Comparison of ENCODE assay signal across 11 cellular contexts in genomic region chr5:14714706-14715105, GRCh38. TPM values are rescaled to one million over a fixed set of nuclear protein-coding genes. Genes with fewer than 3 reads are reported as not detected.
DNase-seq lines count a peak whose midpoint lies in the region; ATAC-seq and TF ChIP-seq lines count a peak whose summit lies in the region.
"Had no signal": no experiment of that assay in that cellular context is flagged by ENCODE, and none has a peak within 500 bp of the region (broad histone marks: within the 10 kb centered on the region; RNA-seq: fewer than 3 reads in every experiment).

No MANE protein-coding gene starts in this region.

- peaks cover 0 to 10% (median 6%) of the 10 kb centered on the region in 12 donors for H3K4me1 ChIP-seq in heart left ventricle

- H3K36me3 Mint-ChIP-seq in CD4-positive, alpha-beta T cell (ENCODE audit: low read depth) = peaks cover 95% of the 10 kb centered on the region

- CTCF ChIA-PET in CD4-positive, alpha-beta T cell (lab: Charles Lee) = no interaction called here

- no peaks in the 10 kb centered on the region for H3K9me3 Mint-ChIP-seq in CD4-positive, alpha-beta T cell

- intact Hi-C loops in CD4-positive, alpha-beta T cell (cut with DNase I, micrococcal nuclease) = no loop called here
- intact Hi-C loops in heart left ventricle (cut with DNase I) = no loop called here

- TF ChIP-seq POLR2A in heart left ventricle (IDR thresholded peaks at IDR 0.05) = no peak

- H3K27ac Mint-ChIP-seq in CD4-positive, alpha-beta T cell = peak overlapping the region; percentile 61

- H3K9me3 ChIP-seq in CD4-positive, alpha-beta T cell (ENCODE audit: control insufficient read depth, low read length) = no peaks in the 10 kb centered on the region
- no peaks in the 10 kb centered on the region for H3K9me3 ChIP-seq in heart left ventricle

- no peaks in the 10 kb centered on the region for H3K27me3 ChIP-seq in CD4-positive, alpha-beta T cell (ENCODE audit: control insufficient read depth, insufficient read depth, low read length)
- H3K27me3 ChIP-seq in heart left ventricle = no peaks in the 10 kb centered on the region

- POLR2A ChIA-PET in CD4-positive, alpha-beta T cell (lab: Charles Lee) = no interaction called here

- ATAC-seq in CD4-positive, alpha-beta T cell (ENCODE audit: poor library complexity) = no peak
- ATAC-seq in heart left ventricle = peak; percentile 26 to 57 (median 46)

- 89 to 95% (median 94%) methylated on average over 6 of the region's 6 CpGs for WGBS in heart left ventricle, 4 donors

- H3K36me3 ChIP-seq in heart left ventricle = peaks cover 0 to 92% (median 73%) of the 10 kb centered on the region in 9 donors

- peaks cover 30% of the 10 kb centered on the region for H3K4me1 Mint-ChIP-seq in CD4-positive, alpha-beta T cell (ENCODE audit: low read depth)

- no peak overlapping the region for H3K27ac ChIP-seq in CD4-positive, alpha-beta T cell (ENCODE audit: low read depth, low read length)
- H3K27ac ChIP-seq in heart left ventricle = peak overlapping the region in 5 of 12 donors; percentile 8 to 40 (median 27)
- H3K27ac ChIP-seq: epithelial cell of prostate, HL-60 had no signal

- H3K27me3 Mint-ChIP-seq in CD4-positive, alpha-beta T cell = no peaks in the 10 kb centered on the region

- no peak overlapping the region for H3K4me3 Mint-ChIP-seq in CD4-positive, alpha-beta T cell

- no peak overlapping the region for H3K4me3 ChIP-seq in heart left ventricle

- DNase-seq in CD4-positive, alpha-beta T cell = no peak
- DNase-seq in HT-29 (ENCODE audit: low spot score) (peak; percentile 9), RPMI7951 (ENCODE audit: low read depth) (peak; percentile 36), heart left ventricle (no peak), iPS-NIHi11 (ENCODE audit: low spot score) (no peak), NCI-H446 treated with DMSO at 0.1 percent for 48 hours (lab: John Stamatoyannopoulos, UW) (no peak), NCI-H187 treated with DMSO at 0.1 percent for 48 hours (lab: John Stamatoyannopoulos, UW) (no peak)
- no peak for DNase-seq in activated CD4-positive, alpha-beta T cell treated with anti-CD3 and anti-CD28 coated beads for 4 hours
- DNase-seq: NCI-H1694 treated with DMSO at 0.1 percent for 48 hours had no signal

- TF ChIP-seq CTCF in CD4-positive, alpha-beta T cell (IDR thresholded peaks at IDR 0.05) = no peak
- no peak for TF ChIP-seq CTCF in heart left ventricle (IDR thresholded peaks at IDR 0.05)

RNA-seq across cellular contexts. Expression of gene OTULIN, which starts 50.2 kb away (rescaled TPM):
- 10 to 100 TPM; 69.4 to 77.0 TPM for total RNA-seq in CD4-positive, alpha-beta T cell
- total RNA-seq in HT-29 (2014; rRNA removed; shearing (Covaris generic)) = 20.4 and 21.0 TPM in 2 replicates
- 16.6 and 21.1 TPM in 2 replicates for total RNA-seq in RPMI7951 (2014; rRNA removed; shearing (Covaris generic))
- total RNA-seq in heart left ventricle = 10 to 100 TPM; 19.3 to 42.0 (median 27.5) TPM
- polyA plus RNA-seq in heart left ventricle = 10 to 100 TPM in 1 of 2 donors, 1 to 10 TPM in 1; 7.6 to 12.4 TPM

Comparison
In these comparisons a context has a peak if more than half of its experiments do, and no peak if none do; other contexts are left out.
1. DNase-seq: peak in HT-29 (single experiment) and RPMI7951 (single experiment); none in CD4-positive, alpha-beta T cell (0 of 10), heart left ventricle (0 of 5), iPS-NIHi11 (single experiment), activated CD4-positive, alpha-beta T cell treated with anti-CD3 and anti-CD28 coated beads for 4 hours (0 of 2), NCI-H446 treated with DMSO at 0.1 percent for 48 hours (single experiment) and NCI-H187 treated with DMSO at 0.1 percent for 48 hours (single experiment).